Comparison of ENCODE assay signal across 10 cellular contexts in the genomic region with DNA sequence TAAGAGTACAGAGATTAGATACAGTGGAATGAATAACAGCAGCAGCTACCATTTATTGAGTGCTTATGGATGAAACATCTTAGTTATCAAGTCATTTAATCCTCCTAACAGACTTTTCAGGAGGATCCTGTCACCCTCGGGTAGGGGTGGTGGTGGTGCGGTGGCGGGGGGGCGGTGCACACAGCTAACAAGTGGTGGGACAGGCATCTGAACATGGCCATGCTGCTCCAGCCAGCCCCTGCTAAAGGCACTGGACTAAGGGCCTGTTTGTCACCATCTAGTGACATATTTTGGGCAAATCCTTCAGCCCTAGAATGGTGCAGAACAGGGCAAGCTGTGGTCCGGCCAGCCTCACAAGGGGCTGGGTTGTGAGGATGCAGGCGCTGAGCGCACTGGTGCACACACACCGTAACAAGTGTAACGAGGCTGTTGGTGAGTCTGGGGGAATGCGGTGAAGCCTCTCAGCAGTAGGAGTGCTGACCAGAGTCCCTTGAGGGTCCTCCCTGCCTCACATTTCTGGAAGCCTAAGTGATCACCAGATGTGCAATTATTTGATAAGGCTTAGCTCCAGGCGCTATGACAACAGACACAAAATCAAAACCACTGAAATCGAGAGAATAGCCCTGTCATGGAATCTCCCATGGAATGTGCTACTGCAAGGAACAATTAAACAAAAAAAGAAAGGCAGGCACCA.
DNase-seq lines count a peak whose midpoint lies in the region; ATAC-seq and TF ChIP-seq lines count a peak whose summit lies in the region.
"Had no signal": no experiment of that assay in that cellular context is flagged by ENCODE, and none has a peak within 500 bp of the region (broad histone marks: within the 10 kb centered on the region; RNA-seq: fewer than 3 reads in every experiment).

No MANE protein-coding gene starts in this region.

- TF ChIP-seq EP300 in gastroesophageal sphincter (IDR thresholded peaks at IDR 0.05) (no peak), sigmoid colon (IDR thresholded peaks at IDR 0.05) (no peak)

- ATAC-seq in CD4-positive, CD25-positive, alpha-beta regulatory T cell (ENCODE audit: low read depth in 2 of 2): no peak
- ATAC-seq in gastroesophageal sphincter (no peak), GM21390 (IDR thresholded peaks at IDR 0.05; ENCODE audit: unreplicated experiment) (no peak), left lung (no peak)

- H3K4me3 ChIP-seq in CD4-positive, CD25-positive, alpha-beta regulatory T cell (ENCODE audit: low read depth, low read length): no peak overlapping the region
- H3K4me3 ChIP-seq in Peyer's patch: no peak overlapping the region
- no peak overlapping the region for H3K4me3 ChIP-seq in gastroesophageal sphincter
- H3K4me3 ChIP-seq in sigmoid colon: no peak overlapping the region
- H3K4me3 ChIP-seq in left lung: no peak overlapping the region

- peaks cover 7% of the 10 kb centered on the region for H3K4me1 ChIP-seq in CD4-positive, CD25-positive, alpha-beta regulatory T cell (ENCODE audit: control insufficient read depth, insufficient read depth, low read length, poor library complexity, severe bottlenecking)
- peaks cover 0 to 23% (median 20%) of the 10 kb centered on the region in 4 donors for H3K4me1 ChIP-seq in Peyer's patch
- H3K4me1 ChIP-seq in gastroesophageal sphincter: peaks cover 12 to 98% (median 60%) of the 10 kb centered on the region in 3 donors
- H3K4me1 ChIP-seq in sigmoid colon: peaks cover 0 to 89% (median 81%) of the 10 kb centered on the region in 4 donors
- peaks cover 0 to 66% of the 10 kb centered on the region in 2 donors for H3K4me1 ChIP-seq in left lung

- H3K4me1 Mint-ChIP-seq in CD4-positive, CD25-positive, alpha-beta regulatory T cell: peaks cover 4 to 47% (median 30%) of the 10 kb centered on the region in 4 donors

- H3K27me3 ChIP-seq in CD4-positive, CD25-positive, alpha-beta regulatory T cell (ENCODE audit: control insufficient read depth, insufficient read depth, low read length): no peaks in the 10 kb centered on the region
- no peaks in the 10 kb centered on the region for H3K27me3 ChIP-seq in Peyer's patch
- no peaks in the 10 kb centered on the region for H3K27me3 ChIP-seq in gastroesophageal sphincter
- H3K27me3 ChIP-seq in sigmoid colon: no peaks in the 10 kb centered on the region
- H3K27me3 ChIP-seq in left lung: no peaks in the 10 kb centered on the region

- peak overlapping the region in 2 of 3 donors; percentile 65 to 69 for H3K27ac Mint-ChIP-seq in CD4-positive, CD25-positive, alpha-beta regulatory T cell
- H3K27ac Mint-ChIP-seq: activated naive CD4-positive, alpha-beta T cell treated with anti-CD3 and anti-CD28 coated beads, Interleukin-2, amount 10 ng/mL, durations not matched to agents 7 days and 5 days; T-helper 2 cell treated with Interferon-gamma antibody and Interleukin-4, amounts not matched to agents 5 μg/mL and 100 μg/mL, for 36 hours had no signal

- H3K4me3 Mint-ChIP-seq in CD4-positive, CD25-positive, alpha-beta regulatory T cell: no peak overlapping the region
- H3K4me3 Mint-ChIP-seq: activated naive CD4-positive, alpha-beta T cell treated with anti-CD3 and anti-CD28 coated beads, Interleukin-2, amount 10 ng/mL, durations not matched to agents 7 days and 5 days; T-helper 2 cell treated with Interferon-gamma antibody and Interleukin-4, amounts not matched to agents 5 μg/mL and 100 μg/mL, for 36 hours had no signal

- peaks cover 14% of the 10 kb centered on the region for H3K36me3 Mint-ChIP-seq in CD4-positive, CD25-positive, alpha-beta regulatory T cell

- intact Hi-C loops in sigmoid colon (cut with DNase I): no loop called here
- intact Hi-C loops in left lung (cut with DNase I): loop anchor here in 1 of 2 donors (10.0 kb wide), 1 partner anchor 184 kb away; no protein-coding TSS in a partner anchor

- TF ChIP-seq POLR2A in Peyer's patch (IDR thresholded peaks at IDR 0.05) (no peak), gastroesophageal sphincter (IDR thresholded peaks at IDR 0.05) (no peak), sigmoid colon (IDR thresholded peaks at IDR 0.05) (no peak)

- no peak for DNase-seq in CD4-positive, CD25-positive, alpha-beta regulatory T cell
- DNase-seq in Peyer's patch (no peak), sigmoid colon (no peak), HT-29 (ENCODE audit: low spot score) (no peak), left lung (no peak), SK-N-DZ (ENCODE audit: low spot score) (no peak)
- DNase-seq: activated naive CD4-positive, alpha-beta T cell treated with anti-CD3 and anti-CD28 coated beads, Interleukin-2, amount 10 ng/mL, durations not matched to agents 7 days and 5 days had no signal

- H3K27me3 Mint-ChIP-seq in CD4-positive, CD25-positive, alpha-beta regulatory T cell: no peaks in the 10 kb centered on the region
- H3K27me3 Mint-ChIP-seq: activated naive CD4-positive, alpha-beta T cell treated with anti-CD3 and anti-CD28 coated beads, Interleukin-2, amount 10 ng/mL, durations not matched to agents 7 days and 5 days had no signal

- no peaks in the 10 kb centered on the region for H3K9me3 ChIP-seq in CD4-positive, CD25-positive, alpha-beta regulatory T cell (ENCODE audit: control insufficient read depth in 2 of 2, low read length in 2 of 2)
- H3K9me3 ChIP-seq in Peyer's patch (no peaks in the 10 kb centered on the region), gastroesophageal sphincter (no peaks in the 10 kb centered on the region), sigmoid colon (no peaks in the 10 kb centered on the region), left lung (no peaks in the 10 kb centered on the region)

- H3K36me3 ChIP-seq in CD4-positive, CD25-positive, alpha-beta regulatory T cell (ENCODE audit: control insufficient read depth, insufficient read depth, low read length): peaks cover 13% of the 10 kb centered on the region
- H3K36me3 ChIP-seq in Peyer's patch: peaks cover 0 to under 1% (median 0%) of the 10 kb centered on the region in 3 donors
- no peaks in the 10 kb centered on the region for H3K36me3 ChIP-seq in gastroesophageal sphincter
- no peaks in the 10 kb centered on the region for H3K36me3 ChIP-seq in sigmoid colon
- H3K36me3 ChIP-seq in left lung: peaks cover 0 to 4% of the 10 kb centered on the region in 2 donors

- 10 to 30% methylated on average over 2 of the region's 12 CpGs for WGBS in gastroesophageal sphincter (ENCODE audit: low coverage in 1 of 2), 2 donors
- WGBS in sigmoid colon, 2 donors: 87 to 89% methylated on average over 12 of the region's 12 CpGs

- TF ChIP-seq CTCF in Peyer's patch (IDR thresholded peaks at IDR 0.05): no peak
- no peak for TF ChIP-seq CTCF in gastroesophageal sphincter (IDR thresholded peaks at IDR 0.05)
- TF ChIP-seq CTCF in sigmoid colon (IDR thresholded peaks at IDR 0.05): no peak
- no peak for TF ChIP-seq CTCF in left lung (IDR thresholded peaks at IDR 0.05)

- H3K9me3 Mint-ChIP-seq in CD4-positive, CD25-positive, alpha-beta regulatory T cell: no peaks in the 10 kb centered on the region
- H3K9me3 Mint-ChIP-seq: activated naive CD4-positive, alpha-beta T cell treated with anti-CD3 and anti-CD28 coated beads, Interleukin-2, amount 10 ng/mL, durations not matched to agents 7 days and 5 days; T-helper 2 cell treated with Interferon-gamma antibody and Interleukin-4, amounts not matched to agents 5 μg/mL and 100 μg/mL, for 36 hours had no signal

- H3K27ac ChIP-seq in CD4-positive, CD25-positive, alpha-beta regulatory T cell (ENCODE audit: insufficient read depth, low read length, poor library complexity, severe bottlenecking): no peak overlapping the region
- H3K27ac ChIP-seq in Peyer's patch (peak overlapping the region in 3 of 4 donors; percentile 43 to 57 (median 56)), gastroesophageal sphincter (peak overlapping the region; percentile 11 to 94 (median 87)), sigmoid colon (peak overlapping the region; percentile 73 to 99 (median 86)), left lung (peak overlapping the region in 1 of 2 donors; percentile 33)
